In the genomic region with DNA sequence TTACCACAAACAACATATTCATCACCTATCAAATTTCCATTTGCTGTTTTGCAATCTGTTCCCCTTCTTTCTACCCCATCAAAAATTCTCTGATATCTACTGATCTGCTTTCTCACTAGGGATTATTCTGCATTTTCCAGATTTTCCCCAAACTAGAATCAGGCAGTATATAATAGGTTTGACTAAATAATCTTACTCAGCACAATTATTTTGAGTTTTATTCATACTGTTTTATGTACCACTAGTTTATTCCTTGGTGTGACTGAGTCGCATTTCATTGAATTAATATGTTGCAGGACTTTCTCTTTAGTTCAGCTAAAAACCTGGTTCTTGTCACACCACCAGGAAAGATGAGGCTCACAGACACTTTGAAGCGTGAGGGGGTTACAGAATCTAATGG, we compare ENCODE assay signal across 3 cellular contexts.
A peak's percentile ranks its signal among the peaks of the same experiment; 100 is the strongest.
TF ChIP-seq lines count a peak whose summit lies in the region.

No MANE protein-coding gene starts in this region.

TF ChIP-seq in A549, 52 proteins besides CTCF, POLR2A, EP300 and RAD21:
- no peak for TF ChIP-seq HEYL (CRISPR knock-in tag; IDR thresholded peaks at IDR 0.05)
- peak; percentile 61 for TF ChIP-seq MAFK (IDR thresholded peaks at IDR 0.05; ENCODE audit: partially characterized antibody)

TF ChIP-seq in IMR-90, 13 proteins besides CTCF, POLR2A, EP300 and RAD21:
- peak; percentile 47 for TF ChIP-seq MAFK (IDR thresholded peaks at IDR 0.05; ENCODE audit: low read depth, low read length)
- no peak for TF ChIP-seq MAZ (IDR thresholded peaks at IDR 0.05; ENCODE audit: borderline replicate concordance, low read depth, low read length)
- TF ChIP-seq CHD1 (IDR thresholded peaks at IDR 0.05; ENCODE audit: low read depth, low read length), result no peak
- no peak for TF ChIP-seq RCOR1 (IDR thresholded peaks at IDR 0.05; ENCODE audit: insufficient replicate concordance, low read length)

TF ChIP-seq in K562, 482 proteins besides CTCF, POLR2A, EP300 and RAD21:
- TF ChIP-seq ZNF57 (CRISPR knock-in tag; IDR thresholded peaks at IDR 0.05) (no peak), RHOXF2B (CRISPR knock-in tag; conservative IDR thresholded peaks at IDR 0.05) (no peak), ZNF316 (IDR thresholded peaks at IDR 0.05) (peak; percentile 24; the same call in 1 of the 2 replicates), C11orf30 (IDR thresholded peaks at IDR 0.05; ENCODE audit: low read depth) (0 out of 2 replicates have a peak, but pooled peaks have one; percentile 12)
